In the genomic region with DNA sequence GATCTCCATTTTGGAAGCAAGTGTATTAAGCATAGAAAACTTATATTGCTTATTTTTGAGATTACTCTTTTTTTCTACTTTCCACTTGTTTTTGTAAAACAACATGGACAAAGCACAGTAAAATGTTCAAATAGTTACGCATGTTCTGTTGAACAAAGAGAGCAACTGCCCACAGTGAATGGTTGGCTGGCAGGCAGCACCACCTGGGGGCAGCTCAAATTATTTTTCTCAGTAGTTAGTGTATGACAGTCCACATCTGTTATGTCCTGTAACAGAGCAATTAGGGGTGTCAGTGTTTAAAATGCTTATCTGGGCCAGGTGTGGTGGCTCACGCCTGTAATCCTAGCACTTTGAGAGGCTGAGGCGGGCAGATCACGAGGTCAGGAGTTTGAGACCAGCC, we compare ENCODE assay signal across 9 cellular contexts. TPM values are rescaled to one million over a fixed set of nuclear protein-coding genes. Genes with fewer than 3 reads are reported as not detected.
DNase-seq lines count a peak whose midpoint lies in the region; ATAC-seq and TF ChIP-seq lines count a peak whose summit lies in the region.
"Had no signal": no experiment of that assay in that cellular context is flagged by ENCODE, and none has a peak within 500 bp of the region (broad histone marks: within the 10 kb centered on the region; RNA-seq: fewer than 3 reads in every experiment).

No MANE protein-coding gene starts in this region.

- POLR2A ChIA-PET in MCF 10A (lab: Yijun Ruan, JAX): interaction anchor here (4.8 kb wide), 1 partner anchor 47 kb away, joined by 74 read pairs; the partner anchor contains the start of gene CACUL1

- H3K27me3 Mint-ChIP-seq in MCF 10A (ENCODE audit: insufficient read depth, unreplicated experiment) (no peaks in the 10 kb centered on the region), memory B cell (peaks cover 9% of the 10 kb centered on the region)
- peaks cover 18% of the 10 kb centered on the region for H3K27me3 Mint-ChIP-seq in activated T-helper 2 cell treated with anti-CD3 and anti-CD28 coated beads, Interferon-gamma antibody, Interleukin-2, Interleukin-4, amounts not matched to agents 10 μg/mL and 5 μg/mL and 100 μg/mL, durations not matched to agents 14 hours and 24 hours and 36 hours (ENCODE audit: low read depth)

- no TSS peak for BruUV-seq in MCF 10A (replicated peaks; lab: Mats Ljungman, UMichigan)

- H3K27ac Mint-ChIP-seq in MCF 10A (ENCODE audit: low read depth, unreplicated experiment) (no peak overlapping the region), memory B cell (no peak overlapping the region)
- no peak overlapping the region for H3K27ac Mint-ChIP-seq in activated T-helper 2 cell treated with anti-CD3 and anti-CD28 coated beads, Interferon-gamma antibody, Interleukin-2, Interleukin-4, amounts not matched to agents 10 μg/mL and 5 μg/mL and 100 μg/mL, durations not matched to agents 14 hours and 24 hours and 36 hours

- intact Hi-C loops in MCF 10A (cut with micrococcal nuclease): loop anchor here (1.0 to 2.0 kb wide), 3 partner anchors 80 to 300 kb away; no protein-coding TSS in a partner anchor
- intact Hi-C loops in activated T-helper 2 cell treated with anti-CD3 and anti-CD28 coated beads, Interferon-gamma antibody, Interleukin-2, Interleukin-4, amounts not matched to agents 10 μg/mL and 5 μg/mL and 100 μg/mL, durations not matched to agents 14 hours and 24 hours and 36 hours (cut with micrococcal nuclease): no loop called here

- H3K4me3 Mint-ChIP-seq in MCF 10A (ENCODE audit: unreplicated experiment) (no peak overlapping the region), memory B cell (no peak overlapping the region)
- no peak overlapping the region for H3K4me3 Mint-ChIP-seq in activated T-helper 2 cell treated with anti-CD3 and anti-CD28 coated beads, Interferon-gamma antibody, Interleukin-2, Interleukin-4, amounts not matched to agents 10 μg/mL and 5 μg/mL and 100 μg/mL, durations not matched to agents 14 hours and 24 hours and 36 hours (ENCODE audit: low read depth)

- DNase-seq in CD1c-positive myeloid dendritic cell (ENCODE audit: extremely low spot score) (peak; percentile 60), KBM-7 (peak; percentile 32), MCF 10A (ENCODE audit: unreplicated experiment) (peak; percentile 55), memory B cell (ENCODE audit: low spot score in 2 of 2) (no peak), NCI-H2081 treated with DMSO at 0.1 percent for 48 hours (lab: John Stamatoyannopoulos, UW) (no peak), NCI-H1930 (lab: John Stamatoyannopoulos, UW) (no peak)
- no peak for DNase-seq in activated T-helper 2 cell treated with anti-CD3 and anti-CD28 coated beads, Interferon-gamma antibody, Interleukin-2, Interleukin-4, amounts not matched to agents 10 μg/mL and 5 μg/mL and 100 μg/mL, durations not matched to agents 14 hours and 24 hours and 36 hours (ENCODE audit: low spot score)
- DNase-seq: activated CD8-positive, alpha-beta memory T cell treated with anti-CD3 and anti-CD28 coated beads, Interleukin-2, amount 50 U/mL, for 4 hours had no signal

- CTCF ChIA-PET in MCF 10A (lab: Yijun Ruan, JAX): interaction anchor here (0.6 to 5.5 kb wide), 8 partner anchors 34 to 233 kb away, joined by 3 to 68 read pairs (median 9); no protein-coding TSS in a partner anchor

- H3K4me1 Mint-ChIP-seq in MCF 10A (ENCODE audit: insufficient read depth, unreplicated experiment) (peaks cover 29% of the 10 kb centered on the region), memory B cell (no peaks in the 10 kb centered on the region)
- no peaks in the 10 kb centered on the region for H3K4me1 Mint-ChIP-seq in activated T-helper 2 cell treated with anti-CD3 and anti-CD28 coated beads, Interferon-gamma antibody, Interleukin-2, Interleukin-4, amounts not matched to agents 10 μg/mL and 5 μg/mL and 100 μg/mL, durations not matched to agents 14 hours and 24 hours and 36 hours (ENCODE audit: low read depth)

- peak; percentile 32 for ATAC-seq in memory B cell (ENCODE audit: low read depth)
- ATAC-seq in GM18517 (IDR thresholded peaks at IDR 0.05; ENCODE audit: unreplicated experiment): no peak

- peaks cover 4% of the 10 kb centered on the region for H3K36me3 Mint-ChIP-seq in MCF 10A (ENCODE audit: insufficient read depth, unreplicated experiment)
- H3K36me3 Mint-ChIP-seq in memory B cell: no peaks in the 10 kb centered on the region
- no peaks in the 10 kb centered on the region for H3K36me3 Mint-ChIP-seq in activated T-helper 2 cell treated with anti-CD3 and anti-CD28 coated beads, Interferon-gamma antibody, Interleukin-2, Interleukin-4, amounts not matched to agents 10 μg/mL and 5 μg/mL and 100 μg/mL, durations not matched to agents 14 hours and 24 hours and 36 hours (ENCODE audit: low read depth)

- TF ChIP-seq CTCF in MCF 10A (IDR thresholded peaks at IDR 0.05; ENCODE audit: unreplicated experiment): peak; percentile 69

- H3K9me3 Mint-ChIP-seq in MCF 10A (ENCODE audit: unreplicated experiment) (no peaks in the 10 kb centered on the region), memory B cell (peaks cover 4% of the 10 kb centered on the region)
- H3K9me3 Mint-ChIP-seq in activated T-helper 2 cell treated with anti-CD3 and anti-CD28 coated beads, Interferon-gamma antibody, Interleukin-2, Interleukin-4, amounts not matched to agents 10 μg/mL and 5 μg/mL and 100 μg/mL, durations not matched to agents 14 hours and 24 hours and 36 hours: no peaks in the 10 kb centered on the region

- in situ Hi-C loops in KBM-7 (cut with MboI; ENCODE audit: low pct_unique_long_range_greater_than_20kb, low sequenced_read_pairs): loop anchor here (25.0 kb wide), 1 partner anchor 239 kb away; no protein-coding TSS in a partner anchor

RNA-seq across cellular contexts. Expression of gene CACUL1, which starts 46.1 kb away (rescaled TPM):
- 45.9 and 51.0 TPM in 2 replicates for total RNA-seq in MCF 10A (2022)
- total RNA-seq in activated T-helper 2 cell treated with anti-CD3 and anti-CD28 coated beads, Interferon-gamma antibody, Interleukin-2, Interleukin-4, amounts not matched to agents 10 μg/mL and 5 μg/mL and 100 μg/mL, durations not matched to agents 14 hours and 24 hours and 36 hours: 22.2 and 25.3 TPM in 2 replicates

Comparison
In these comparisons a context has a peak if more than half of its experiments do, and no peak if none do; other contexts are left out.
1. DNase-seq: peak in CD1c-positive myeloid dendritic cell (single experiment), KBM-7 (single experiment) and MCF 10A (single experiment); none in memory B cell (0 of 2), NCI-H2081 treated with DMSO at 0.1 percent for 48 hours (single experiment), activated T-helper 2 cell treated with anti-CD3 and anti-CD28 coated beads, Interferon-gamma antibody, Interleukin-2, Interleukin-4, amounts not matched to agents 10 μg/mL and 5 μg/mL and 100 μg/mL, durations not matched to agents 14 hours and 24 hours and 36 hours (single experiment) and NCI-H1930 (0 of 2).